In the genomic region with DNA sequence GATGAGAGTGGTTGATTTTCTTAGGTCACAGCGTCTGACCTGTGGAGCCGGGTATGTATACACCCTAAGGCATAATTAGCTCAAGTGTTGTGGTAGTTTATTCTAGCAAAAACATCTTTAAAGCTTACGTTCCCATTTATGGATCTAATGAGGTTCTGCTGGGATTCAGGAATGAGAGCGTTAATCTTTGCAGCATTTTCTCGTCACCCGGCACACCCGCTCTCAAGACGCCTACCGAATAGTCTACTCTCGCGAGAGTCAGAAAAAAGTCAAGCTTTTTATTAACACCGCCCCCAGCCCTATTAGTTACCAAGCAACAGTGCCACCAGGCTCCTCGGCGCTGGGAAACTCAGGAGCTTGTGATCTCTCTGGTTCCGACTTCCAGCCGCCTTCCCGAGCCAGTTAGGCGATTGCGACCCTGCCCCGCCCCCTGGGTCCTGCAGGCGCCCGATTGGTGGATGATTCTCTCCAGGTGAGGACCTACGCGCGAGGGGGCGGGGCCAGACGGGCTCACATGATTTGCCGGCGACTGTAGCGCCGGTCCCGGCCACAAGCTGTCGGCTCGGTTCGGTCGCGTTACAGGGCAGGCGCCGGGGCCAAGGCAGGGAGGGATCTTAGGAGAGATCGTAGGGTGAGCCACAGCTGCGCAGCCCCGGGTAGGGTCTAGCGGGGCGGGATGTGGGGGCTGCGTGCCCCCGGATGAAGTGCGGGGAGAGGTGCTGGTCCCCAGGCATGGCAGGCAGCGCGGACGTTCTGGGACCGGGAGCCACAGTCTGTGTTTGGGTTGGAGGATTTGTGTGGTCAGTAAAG, we compare ENCODE assay signal across 1 cellular context.
TF ChIP-seq lines count a peak whose summit lies in the region.

Gene PFKFB2 (plus strand): TSS at position 540 of the 810 bp plus-strand sequence. CDS start 1,443 bp downstream, outside the sequence.

TF ChIP-seq in HepG2, 621 proteins besides CTCF, POLR2A, EP300 and RAD21 (continued from another document and continues in another):
- TF ChIP-seq ATF5 (CRISPR knock-in tag; IDR thresholded peaks at IDR 0.05; ENCODE audit: low read depth) (no peak), SAFB2 (CRISPR knock-in tag; IDR thresholded peaks at IDR 0.05; ENCODE audit: borderline replicate concordance, low read depth) (0 out of 2 replicates have a peak, but pooled peaks have one; percentile 43), ZNF543 (CRISPR knock-in tag; IDR thresholded peaks at IDR 0.05) (peak; percentile 78; the same call in 1 of the 2 replicates), MED13 (CRISPR knock-in tag; IDR thresholded peaks at IDR 0.05) (peak; percentile 69; the same call in 1 of the 2 replicates), ZNF552 (CRISPR knock-in tag; IDR thresholded peaks at IDR 0.05; ENCODE audit: borderline replicate concordance) (no peak), ZBTB1 (CRISPR knock-in tag; IDR thresholded peaks at IDR 0.05; ENCODE audit: borderline replicate concordance) (no peak), FOXJ3 (CRISPR knock-in tag; IDR thresholded peaks at IDR 0.05; ENCODE audit: borderline replicate concordance) (no peak), TERF1 (CRISPR knock-in tag; IDR thresholded peaks at IDR 0.05) (no peak), ZNF652 (CRISPR knock-in tag; IDR thresholded peaks at IDR 0.05; ENCODE audit: borderline replicate concordance, low read depth) (peak; percentile 93), ZSCAN31 (CRISPR knock-in tag; IDR thresholded peaks at IDR 0.05; ENCODE audit: low read depth) (no peak), ATF6 (CRISPR knock-in tag; conservative IDR thresholded peaks at IDR 0.05) (no peak), ZNF260 (CRISPR knock-in tag; IDR thresholded peaks at IDR 0.05; ENCODE audit: borderline replicate concordance, low read depth) (no peak), ZNF768 (CRISPR knock-in tag; IDR thresholded peaks at IDR 0.05) (peak; percentile 34; the same call in 1 of the 2 replicates), RBM22 (optimal IDR thresholded peaks at IDR 0.05; ENCODE audit: low read length) (no peak), BHLHE40 (IDR thresholded peaks at IDR 0.05; ENCODE audit: low read length) (0 out of 2 replicates have a peak, but pooled peaks have one; percentile 23), TAF1 (CRISPR knock-in tag; IDR thresholded peaks at IDR 0.05) (peak; percentile 89), REL (CRISPR knock-in tag; conservative IDR thresholded peaks at IDR 0.05) (no peak), NFKB2 (CRISPR knock-in tag; IDR thresholded peaks at IDR 0.05; ENCODE audit: borderline replicate concordance) (peak; percentile 36; the same call in 1 of the 2 replicates), XRCC5 (optimal IDR thresholded peaks at IDR 0.05; ENCODE audit: low read length) (peak; percentile 84), ZNF441 (CRISPR knock-in tag; IDR thresholded peaks at IDR 0.05; ENCODE audit: borderline replicate concordance) (0 out of 2 replicates have a peak, but pooled peaks have one; percentile 28), BCL6 (CRISPR knock-in tag; IDR thresholded peaks at IDR 0.05) (peak; percentile 25; the same call in 1 of the 2 replicates), SRY (CRISPR knock-in tag; IDR thresholded peaks at IDR 0.05) (no peak), ZNF510 (CRISPR knock-in tag; IDR thresholded peaks at IDR 0.05; ENCODE audit: low read depth) (0 out of 2 replicates have a peak, but pooled peaks have one; percentile 69), CHD2 (IDR thresholded peaks at IDR 0.05; ENCODE audit: low read depth, low read length) (peak; percentile 98), KAT2B (IDR thresholded peaks at IDR 0.05; ENCODE audit: borderline replicate concordance, low read depth, low read length) (no peak), GPBP1L1 (CRISPR knock-in tag; IDR thresholded peaks at IDR 0.05) (no peak), RFX1 (IDR thresholded peaks at IDR 0.05) (peak; percentile 85), SAP130 (CRISPR knock-in tag; IDR thresholded peaks at IDR 0.05; ENCODE audit: low read depth) (peak; percentile 94), AGO1 (IDR thresholded peaks at IDR 0.05; ENCODE audit: low read depth, low read length, poor library complexity, severe bottlenecking) (peak; percentile 39), ZSCAN21 (CRISPR knock-in tag; IDR thresholded peaks at IDR 0.05; ENCODE audit: borderline replicate concordance) (peak; percentile 31; the same call in 1 of the 2 replicates), RNF2 (conservative IDR thresholded peaks at IDR 0.05; ENCODE audit: low read depth) (peak; percentile 67), BORCS8-MEF2B (CRISPR knock-in tag; IDR thresholded peaks at IDR 0.05) (no peak; the same call in 1 of the 2 replicates), ZNF382 (CRISPR knock-in tag; IDR thresholded peaks at IDR 0.05; ENCODE audit: borderline replicate concordance) (no peak), CENPX (CRISPR knock-in tag; IDR thresholded peaks at IDR 0.05) (no peak), ZFP41 (CRISPR knock-in tag; IDR thresholded peaks at IDR 0.05; ENCODE audit: borderline replicate concordance) (no peak), ZNF550 (CRISPR knock-in tag; IDR thresholded peaks at IDR 0.05; ENCODE audit: borderline replicate concordance) (no peak), ZNF569 (CRISPR knock-in tag; IDR thresholded peaks at IDR 0.05; ENCODE audit: borderline replicate concordance) (no peak), SALL1 (CRISPR knock-in tag; IDR thresholded peaks at IDR 0.05) (peak; percentile 75), SP140L (CRISPR knock-in tag; IDR thresholded peaks at IDR 0.05; ENCODE audit: borderline replicate concordance) (no peak), ZNF30 (CRISPR knock-in tag; IDR thresholded peaks at IDR 0.05) (no peak), RAD51 (IDR thresholded peaks at IDR 0.05; ENCODE audit: borderline replicate concordance) (no peak), SALL2 (CRISPR knock-in tag; IDR thresholded peaks at IDR 0.05) (0 out of 2 replicates have a peak, but pooled peaks have one; percentile 37), ZNF570 (CRISPR knock-in tag; IDR thresholded peaks at IDR 0.05; ENCODE audit: borderline replicate concordance) (no peak)
- TF ChIP-seq, protein P1, sequence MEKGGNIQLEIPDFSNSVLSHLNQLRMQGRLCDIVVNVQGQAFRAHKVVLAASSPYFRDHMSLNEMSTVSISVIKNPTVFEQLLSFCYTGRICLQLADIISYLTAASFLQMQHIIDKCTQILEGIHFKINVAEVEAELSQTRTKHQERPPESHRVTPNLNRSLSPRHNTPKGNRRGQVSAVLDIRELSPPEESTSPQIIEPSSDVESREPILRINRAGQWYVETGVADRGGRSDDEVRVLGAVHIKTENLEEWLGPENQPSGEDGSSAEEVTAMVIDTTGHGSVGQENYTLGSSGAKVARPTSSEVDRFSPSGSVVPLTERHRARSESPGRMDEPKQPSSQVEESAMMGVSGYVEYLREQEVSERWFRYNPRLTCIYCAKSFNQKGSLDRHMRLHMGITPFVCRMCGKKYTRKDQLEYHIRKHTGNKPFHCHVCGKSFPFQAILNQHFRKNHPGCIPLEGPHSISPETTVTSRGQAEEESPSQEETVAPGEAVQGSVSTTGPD (CRISPR knock-in tag; IDR thresholded peaks at IDR 0.05): no peak
- TF ChIP-seq, protein P2, sequence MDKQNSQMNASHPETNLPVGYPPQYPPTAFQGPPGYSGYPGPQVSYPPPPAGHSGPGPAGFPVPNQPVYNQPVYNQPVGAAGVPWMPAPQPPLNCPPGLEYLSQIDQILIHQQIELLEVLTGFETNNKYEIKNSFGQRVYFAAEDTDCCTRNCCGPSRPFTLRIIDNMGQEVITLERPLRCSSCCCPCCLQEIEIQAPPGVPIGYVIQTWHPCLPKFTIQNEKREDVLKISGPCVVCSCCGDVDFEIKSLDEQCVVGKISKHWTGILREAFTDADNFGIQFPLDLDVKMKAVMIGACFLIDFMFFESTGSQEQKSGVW (CRISPR knock-in tag; IDR thresholded peaks at IDR 0.05; ENCODE audit: borderline replicate concordance): no peak
- TF ChIP-seq, protein P3, sequence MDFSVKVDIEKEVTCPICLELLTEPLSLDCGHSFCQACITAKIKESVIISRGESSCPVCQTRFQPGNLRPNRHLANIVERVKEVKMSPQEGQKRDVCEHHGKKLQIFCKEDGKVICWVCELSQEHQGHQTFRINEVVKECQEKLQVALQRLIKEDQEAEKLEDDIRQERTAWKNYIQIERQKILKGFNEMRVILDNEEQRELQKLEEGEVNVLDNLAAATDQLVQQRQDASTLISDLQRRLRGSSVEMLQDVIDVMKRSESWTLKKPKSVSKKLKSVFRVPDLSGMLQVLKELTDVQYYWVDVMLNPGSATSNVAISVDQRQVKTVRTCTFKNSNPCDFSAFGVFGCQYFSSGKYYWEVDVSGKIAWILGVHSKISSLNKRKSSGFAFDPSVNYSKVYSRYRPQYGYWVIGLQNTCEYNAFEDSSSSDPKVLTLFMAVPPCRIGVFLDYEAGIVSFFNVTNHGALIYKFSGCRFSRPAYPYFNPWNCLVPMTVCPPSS (IDR thresholded peaks at IDR 0.05): no peak
- TF ChIP-seq, protein P4, sequence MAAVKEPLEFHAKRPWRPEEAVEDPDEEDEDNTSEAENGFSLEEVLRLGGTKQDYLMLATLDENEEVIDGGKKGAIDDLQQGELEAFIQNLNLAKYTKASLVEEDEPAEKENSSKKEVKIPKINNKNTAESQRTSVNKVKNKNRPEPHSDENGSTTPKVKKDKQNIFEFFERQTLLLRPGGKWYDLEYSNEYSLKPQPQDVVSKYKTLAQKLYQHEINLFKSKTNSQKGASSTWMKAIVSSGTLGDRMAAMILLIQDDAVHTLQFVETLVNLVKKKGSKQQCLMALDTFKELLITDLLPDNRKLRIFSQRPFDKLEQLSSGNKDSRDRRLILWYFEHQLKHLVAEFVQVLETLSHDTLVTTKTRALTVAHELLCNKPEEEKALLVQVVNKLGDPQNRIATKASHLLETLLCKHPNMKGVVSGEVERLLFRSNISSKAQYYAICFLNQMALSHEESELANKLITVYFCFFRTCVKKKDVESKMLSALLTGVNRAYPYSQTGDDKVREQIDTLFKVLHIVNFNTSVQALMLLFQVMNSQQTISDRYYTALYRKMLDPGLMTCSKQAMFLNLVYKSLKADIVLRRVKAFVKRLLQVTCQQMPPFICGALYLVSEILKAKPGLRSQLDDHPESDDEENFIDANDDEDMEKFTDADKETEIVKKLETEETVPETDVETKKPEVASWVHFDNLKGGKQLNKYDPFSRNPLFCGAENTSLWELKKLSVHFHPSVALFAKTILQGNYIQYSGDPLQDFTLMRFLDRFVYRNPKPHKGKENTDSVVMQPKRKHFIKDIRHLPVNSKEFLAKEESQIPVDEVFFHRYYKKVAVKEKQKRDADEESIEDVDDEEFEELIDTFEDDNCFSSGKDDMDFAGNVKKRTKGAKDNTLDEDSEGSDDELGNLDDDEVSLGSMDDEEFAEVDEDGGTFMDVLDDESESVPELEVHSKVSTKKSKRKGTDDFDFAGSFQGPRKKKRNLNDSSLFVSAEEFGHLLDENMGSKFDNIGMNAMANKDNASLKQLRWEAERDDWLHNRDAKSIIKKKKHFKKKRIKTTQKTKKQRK (IDR thresholded peaks at IDR 0.05; ENCODE audit: low read length): no peak
- TF ChIP-seq, protein P5, sequence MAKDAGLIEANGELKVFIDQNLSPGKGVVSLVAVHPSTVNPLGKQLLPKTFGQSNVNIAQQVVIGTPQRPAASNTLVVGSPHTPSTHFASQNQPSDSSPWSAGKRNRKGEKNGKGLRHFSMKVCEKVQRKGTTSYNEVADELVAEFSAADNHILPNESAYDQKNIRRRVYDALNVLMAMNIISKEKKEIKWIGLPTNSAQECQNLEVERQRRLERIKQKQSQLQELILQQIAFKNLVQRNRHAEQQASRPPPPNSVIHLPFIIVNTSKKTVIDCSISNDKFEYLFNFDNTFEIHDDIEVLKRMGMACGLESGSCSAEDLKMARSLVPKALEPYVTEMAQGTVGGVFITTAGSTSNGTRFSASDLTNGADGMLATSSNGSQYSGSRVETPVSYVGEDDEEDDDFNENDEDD (CRISPR knock-in tag; IDR thresholded peaks at IDR 0.05; ENCODE audit: borderline replicate concordance): no peak; the same call in 1 of the 2 replicates
- TF ChIP-seq, protein P6, sequence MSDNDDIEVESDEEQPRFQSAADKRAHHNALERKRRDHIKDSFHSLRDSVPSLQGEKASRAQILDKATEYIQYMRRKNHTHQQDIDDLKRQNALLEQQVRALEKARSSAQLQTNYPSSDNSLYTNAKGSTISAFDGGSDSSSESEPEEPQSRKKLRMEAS (IDR thresholded peaks at IDR 0.05): no peak
